ENCODE assay signal across 13 cellular contexts in genomic region chr2:65378308-65378689, GRCh38.
"Had no signal": no experiment of that assay in that cellular context is flagged by ENCODE, and none has a peak within 500 bp of the region (broad histone marks: within the 10 kb centered on the region; RNA-seq: fewer than 3 reads in every experiment).

No MANE protein-coding gene starts in this region.

- H2AFZ ChIP-seq: neural progenitor cell had no signal

- H3K4me3 ChIP-seq: body of pancreas, lower lobe of right lung, neural progenitor cell, pancreas, upper lobe of left lung had no signal

- H3K9me3 ChIP-seq: body of pancreas, lower lobe of right lung, pancreas, upper lobe of left lung had no signal

- DNase-seq: activated CD4-positive, alpha-beta T cell treated with anti-CD3 and anti-CD28 coated beads, Interleukin-2, amount 10 ng/mL, durations not matched to agents 7 days and 5 days; activated CD8-positive, alpha-beta memory T cell treated with anti-CD3 and anti-CD28 coated beads, Interleukin-2, amount 50 U/mL, for 48 hours; activated gamma-delta T cell; activated T-cell treated with anti-CD3 and anti-CD28 coated beads, Interleukin-2, amount 50 U/mL, for 72 hours; cortex of kidney; effector CD4-positive, alpha-beta T cell; lower lobe of right lung; naive B cell; pancreas; T-helper 9 cell had no signal

- FAIRE-seq: pancreas had no signal

- H3K27ac ChIP-seq: body of pancreas, lower lobe of right lung, neural progenitor cell had no signal

- H3K9ac ChIP-seq: neural progenitor cell had no signal

- H3K4me2 ChIP-seq: neural progenitor cell had no signal

- H3K36me3 ChIP-seq: lower lobe of right lung, neural progenitor cell, pancreas, upper lobe of left lung had no signal

- H3K27me3 ChIP-seq: body of pancreas, neural progenitor cell, pancreas, upper lobe of left lung had no signal
